Comparison of ENCODE assay signal across 12 cellular contexts in the genomic region with DNA sequence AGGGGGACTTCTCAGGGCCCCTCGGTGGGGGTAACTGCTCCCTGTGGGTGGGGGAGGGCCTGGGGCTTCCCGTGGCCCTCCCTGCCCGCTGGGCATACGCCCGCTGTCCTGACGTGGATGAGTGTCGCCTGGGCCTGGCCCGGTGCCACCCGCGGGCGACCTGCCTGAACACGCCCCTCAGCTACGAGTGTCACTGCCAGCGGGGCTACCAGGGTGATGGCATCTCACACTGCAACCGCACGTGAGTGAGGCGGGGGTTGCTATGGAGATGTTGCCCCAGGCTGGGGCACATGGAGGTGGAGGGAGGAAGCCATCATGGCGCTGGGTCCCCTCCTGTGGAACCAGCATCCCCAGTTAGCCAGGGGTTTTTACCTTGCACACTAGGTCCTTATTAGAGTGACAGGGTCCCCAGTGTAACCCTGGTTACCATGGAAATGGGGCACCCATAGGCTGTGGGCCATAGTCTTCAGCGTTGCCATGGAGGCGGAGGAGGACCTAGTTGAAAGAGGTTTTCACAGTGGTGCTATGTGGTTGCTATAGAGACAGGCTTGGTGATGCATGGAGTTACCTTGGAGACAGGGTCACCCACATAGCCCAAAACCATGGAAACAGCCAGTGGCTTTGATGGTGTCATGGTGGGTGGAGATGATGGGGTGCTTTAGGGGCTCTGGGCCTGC. TPM values are rescaled to one million over a fixed set of nuclear protein-coding genes. Genes with fewer than 3 reads are reported as not detected.
DNase-seq lines count a peak whose midpoint lies in the region; ATAC-seq and TF ChIP-seq lines count a peak whose summit lies in the region.
"Had no signal": no experiment of that assay in that cellular context is flagged by ENCODE, and none has a peak within 500 bp of the region (broad histone marks: within the 10 kb centered on the region; RNA-seq: fewer than 3 reads in every experiment).

No MANE protein-coding gene starts in this region.

- ATAC-seq in activated naive CD4-positive, alpha-beta T cell treated with anti-CD3 and anti-CD28 coated beads, Interleukin-2, amount 50 U/mL, for 72 hours: peak; percentile 52 to 80
- ATAC-seq in effector memory CD8-positive, alpha-beta T cell (replicated peaks): peak; percentile 76
- no peak for ATAC-seq in left lung

- peaks cover 2 to 7% of the 10 kb centered on the region in 2 donors for H3K4me1 Mint-ChIP-seq in effector memory CD8-positive, alpha-beta T cell (ENCODE audit: low read depth in 2 of 2)
- H3K4me1 Mint-ChIP-seq: nephron had no signal

- no peaks in the 10 kb centered on the region for H3K9me3 ChIP-seq in left lung

- H3K27me3 ChIP-seq in left lung: no peaks in the 10 kb centered on the region

- no peaks in the 10 kb centered on the region for H3K36me3 Mint-ChIP-seq in activated naive CD4-positive, alpha-beta T cell treated with anti-CD3 and anti-CD28 coated beads, Interleukin-2, amount 50 U/mL, for 72 hours
- H3K36me3 Mint-ChIP-seq in effector memory CD8-positive, alpha-beta T cell (ENCODE audit: insufficient read depth): no peaks in the 10 kb centered on the region

- H3K4me1 ChIP-seq in left lung: peaks cover 0 to 6% of the 10 kb centered on the region in 2 donors

- no peak for TF ChIP-seq CTCF in left lung (IDR thresholded peaks at IDR 0.05)

- H3K4me3 Mint-ChIP-seq in effector memory CD8-positive, alpha-beta T cell: no peak overlapping the region
- H3K4me3 Mint-ChIP-seq: nephron had no signal

- peak overlapping the region in 1 of 2 donors; percentile 36 for H3K27ac Mint-ChIP-seq in activated naive CD4-positive, alpha-beta T cell treated with anti-CD3 and anti-CD28 coated beads, Interleukin-2, amount 50 U/mL, for 72 hours
- H3K27ac Mint-ChIP-seq in effector memory CD8-positive, alpha-beta T cell: no peak overlapping the region
- H3K27ac Mint-ChIP-seq: nephron had no signal

- H3K27ac ChIP-seq in substantia nigra (ENCODE audit: low read depth, low read length, poor library complexity, severe bottlenecking): no peak overlapping the region
- no peak overlapping the region for H3K27ac ChIP-seq in left lung

- intact Hi-C loops in left lung (cut with DNase I): no loop called here

- no peak for DNase-seq in activated naive CD4-positive, alpha-beta T cell treated with anti-CD3 and anti-CD28 coated beads, Interleukin-2, amount 50 U/mL, for 72 hours (ENCODE audit: low spot score in 2 of 2)
- DNase-seq in activated naive CD4-positive, alpha-beta T cell (lab: John Stamatoyannopoulos, UW): no peak
- peak; percentile 99 for DNase-seq in NCI-H2227 (lab: John Stamatoyannopoulos, UW; ENCODE audit: unreplicated experiment)
- peak in 1 of 3 experiments; percentile 7 for DNase-seq in effector memory CD8-positive, alpha-beta T cell
- DNase-seq in substantia nigra (lab: John Stamatoyannopoulos, UW): peak in 27 of 49 donors; percentile 4 to 91 (median 35)
- no peak for DNase-seq in left lung
- DNase-seq in HuH-7 (ENCODE audit: low spot score): no peak
- DNase-seq in SK-N-DZ (ENCODE audit: low spot score): no peak
- DNase-seq: activated effector memory CD4-positive, alpha-beta T cell treated with Interleukin-2 at 50 U/mL for 16 hours; Calu3; SHP77 treated with DMSO at 0.1 percent for 48 hours had no signal

- H3K27me3 Mint-ChIP-seq in effector memory CD8-positive, alpha-beta T cell: no peaks in the 10 kb centered on the region

- no peaks in the 10 kb centered on the region for H3K9me3 Mint-ChIP-seq in activated naive CD4-positive, alpha-beta T cell treated with anti-CD3 and anti-CD28 coated beads, Interleukin-2, amount 50 U/mL, for 72 hours
- no peaks in the 10 kb centered on the region for H3K9me3 Mint-ChIP-seq in effector memory CD8-positive, alpha-beta T cell
- H3K9me3 Mint-ChIP-seq: nephron had no signal

- peaks cover 0 to 41% of the 10 kb centered on the region in 2 donors for H3K36me3 ChIP-seq in left lung

- no peak overlapping the region for H3K4me3 ChIP-seq in left lung

RNA-seq across cellular contexts. Expression of a gene that starts 26.9 kb away (rescaled TPM):
- 1 to 10 TPM; 2.1 to 8.6 TPM for total RNA-seq in activated naive CD4-positive, alpha-beta T cell treated with anti-CD3 and anti-CD28 coated beads, Interleukin-2, amount 50 U/mL, for 72 hours
- total RNA-seq in left lung: 10 to 100 TPM; 15.7 to 24.9 TPM
- polyA plus RNA-seq in SK-N-DZ (2014; cell fraction: cytosol; rRNA removed): 10.7 and 11.2 TPM in 2 replicates
- polyA plus RNA-seq in SK-N-DZ (2014; cell fraction: nucleus; rRNA removed): 7.8 and 11.5 TPM in 2 replicates

RNA-seq across cellular contexts. Expression of a gene that starts 37.7 kb away (rescaled TPM):
- total RNA-seq in activated naive CD4-positive, alpha-beta T cell treated with anti-CD3 and anti-CD28 coated beads, Interleukin-2, amount 50 U/mL, for 72 hours: not detected
- 1 to 10 TPM; 1.2 to 3.2 TPM for total RNA-seq in left lung
- polyA plus RNA-seq in SK-N-DZ (2014; cell fraction: cytosol; rRNA removed): not detected in 2 replicates
- 0.76 TPM in 1 of 2 replicates, not detected in the other for polyA plus RNA-seq in SK-N-DZ (2014; cell fraction: nucleus; rRNA removed)

RNA-seq across cellular contexts. Expression of a gene that starts 39.2 kb away (rescaled TPM):
- 1 to 10 TPM in 1 of 2 donors, under 1 TPM in 1; 0.16 to 1.8 TPM for total RNA-seq in activated naive CD4-positive, alpha-beta T cell treated with anti-CD3 and anti-CD28 coated beads, Interleukin-2, amount 50 U/mL, for 72 hours
- under 1 TPM; 0.21 to 0.32 TPM for total RNA-seq in left lung
- 4.3 and 4.9 TPM in 2 replicates for polyA plus RNA-seq in SK-N-DZ (2014; cell fraction: cytosol; rRNA removed)
- 57.8 and 173 TPM in 2 replicates for polyA plus RNA-seq in SK-N-DZ (2014; cell fraction: nucleus; rRNA removed)

RNA-seq across cellular contexts. Expression of a gene that starts 49.9 kb away (rescaled TPM):
- 10 to 100 TPM; 50.9 to 54.2 TPM for total RNA-seq in activated naive CD4-positive, alpha-beta T cell treated with anti-CD3 and anti-CD28 coated beads, Interleukin-2, amount 50 U/mL, for 72 hours
- 10 to 100 TPM; 25.0 to 25.7 TPM for total RNA-seq in left lung
- 242 and 265 TPM in 2 replicates for polyA plus RNA-seq in SK-N-DZ (2014; cell fraction: cytosol; rRNA removed)
- 203 and 228 TPM in 2 replicates for polyA plus RNA-seq in SK-N-DZ (2014; cell fraction: nucleus; rRNA removed)

RNA-seq across cellular contexts. Expression of a gene that starts 50.4 kb away (rescaled TPM):
- total RNA-seq in activated naive CD4-positive, alpha-beta T cell treated with anti-CD3 and anti-CD28 coated beads, Interleukin-2, amount 50 U/mL, for 72 hours: 1 to 10 TPM in 1 of 2 donors, under 1 TPM in 1; 0.93 to 1.6 TPM
- total RNA-seq in left lung: 1 to 10 TPM; 1.1 TPM
- 1.0 and 2.0 TPM in 2 replicates for polyA plus RNA-seq in SK-N-DZ (2014; cell fraction: cytosol; rRNA removed)
- 0.28 and 0.99 TPM in 2 replicates for polyA plus RNA-seq in SK-N-DZ (2014; cell fraction: nucleus; rRNA removed)

Comparison
In these comparisons a context has a peak if more than half of its experiments do, and no peak if none do; other contexts are left out.
1. DNase-seq: peak in NCI-H2227 (single experiment) and substantia nigra (27 of 49); none in activated naive CD4-positive, alpha-beta T cell treated with anti-CD3 and anti-CD28 coated beads, Interleukin-2, amount 50 U/mL, for 72 hours (0 of 2), activated naive CD4-positive, alpha-beta T cell (0 of 4), left lung (0 of 2), HuH-7 (single experiment) and SK-N-DZ (single experiment).